In the genomic region with DNA sequence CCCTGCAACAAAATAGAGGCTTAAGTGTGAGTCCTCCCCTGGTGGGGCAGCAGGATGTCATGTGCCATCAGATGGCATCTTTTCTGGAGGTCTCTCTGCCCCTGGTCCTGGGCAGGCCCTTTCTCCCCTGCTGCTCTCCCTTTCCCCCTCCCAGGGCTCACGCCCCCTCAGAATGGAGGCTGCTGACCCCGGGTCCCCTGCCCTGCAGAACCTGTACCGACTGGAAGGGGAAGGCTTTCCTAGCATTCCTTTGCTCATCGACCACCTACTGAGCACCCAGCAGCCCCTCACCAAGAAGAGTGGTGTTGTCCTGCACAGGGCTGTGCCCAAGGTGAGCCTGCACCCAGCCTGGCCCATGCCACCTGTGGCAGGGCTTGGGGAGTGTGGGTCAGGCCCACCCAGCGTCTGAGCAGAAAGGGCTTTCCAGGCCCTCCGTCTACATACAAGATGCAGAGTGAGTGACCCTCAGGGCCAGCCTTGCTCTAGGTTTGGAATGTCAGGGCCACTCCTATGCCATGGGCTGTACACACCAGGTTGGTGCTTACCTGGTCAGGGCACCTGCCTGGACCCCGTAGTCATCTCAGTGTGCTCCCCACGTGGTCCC, we compare ENCODE assay signal across 1 cellular context.
A peak's percentile ranks its signal among the peaks of the same experiment; 100 is the strongest.
TF ChIP-seq lines count a peak whose summit lies in the region.

No MANE protein-coding gene starts in this region.

TF ChIP-seq in HEK293, 187 proteins besides CTCF, POLR2A, EP300 and RAD21:
- TF ChIP-seq ZNF404 (tag by site-specific recombination; IDR thresholded peaks at IDR 0.05) (no peak), ZNF610 (tag by site-specific recombination; IDR thresholded peaks at IDR 0.05; ENCODE audit: borderline replicate concordance) (no peak), ZBTB7A (tag by site-specific recombination; IDR thresholded peaks at IDR 0.05; ENCODE audit: low read depth) (no peak), ZNF571 (tag by site-specific recombination; IDR thresholded peaks at IDR 0.05) (no peak), SCRT1 (tag by site-specific recombination; IDR thresholded peaks at IDR 0.05; ENCODE audit: borderline replicate concordance) (no peak), ZNF776 (tag by site-specific recombination; IDR thresholded peaks at IDR 0.05; ENCODE audit: borderline replicate concordance) (no peak)
- TF ChIP-seq, protein P1, sequence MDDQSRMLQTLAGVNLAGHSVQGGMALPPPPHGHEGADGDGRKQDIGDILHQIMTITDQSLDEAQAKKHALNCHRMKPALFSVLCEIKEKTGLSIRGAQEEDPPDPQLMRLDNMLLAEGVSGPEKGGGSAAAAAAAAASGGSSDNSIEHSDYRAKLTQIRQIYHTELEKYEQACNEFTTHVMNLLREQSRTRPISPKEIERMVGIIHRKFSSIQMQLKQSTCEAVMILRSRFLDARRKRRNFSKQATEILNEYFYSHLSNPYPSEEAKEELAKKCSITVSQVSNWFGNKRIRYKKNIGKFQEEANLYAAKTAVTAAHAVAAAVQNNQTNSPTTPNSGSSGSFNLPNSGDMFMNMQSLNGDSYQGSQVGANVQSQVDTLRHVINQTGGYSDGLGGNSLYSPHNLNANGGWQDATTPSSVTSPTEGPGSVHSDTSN (CRISPR knock-in tag; IDR thresholded peaks at IDR 0.05), result 0 out of 2 replicates have a peak, but pooled peaks have one; percentile 30
